Comparison of ENCODE assay signal across 1 cellular context in the genomic region with DNA sequence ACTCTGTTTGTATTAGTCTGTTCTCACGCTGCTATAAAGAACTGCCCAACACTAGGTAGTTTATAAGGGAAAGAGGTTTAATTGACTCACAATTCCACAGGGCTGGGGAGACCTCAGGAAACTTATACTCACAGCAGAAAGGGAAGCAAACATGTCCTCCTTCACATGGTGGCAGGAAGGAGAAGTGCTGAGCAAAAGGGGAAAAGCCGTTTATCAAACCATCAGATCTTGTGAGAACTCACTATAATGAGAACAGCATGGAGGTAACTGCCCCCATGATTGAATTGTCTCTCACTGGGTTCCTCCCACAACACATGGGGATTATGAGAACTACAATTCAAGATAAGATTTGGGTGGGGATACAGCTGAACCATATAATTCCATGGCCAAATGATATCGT.
TF ChIP-seq lines count a peak whose summit lies in the region.

No MANE protein-coding gene starts in this region.

TF ChIP-seq in A549, 52 proteins besides CTCF, POLR2A, EP300 and RAD21 (continued from another document):
- TF ChIP-seq RCOR1 (IDR thresholded peaks at IDR 0.05; ENCODE audit: low read depth, low read length) (no peak), JUN (IDR thresholded peaks at IDR 0.05) (no peak), ZSCAN20 (CRISPR knock-in tag; IDR thresholded peaks at IDR 0.05) (no peak)
- TF ChIP-seq, protein P1, sequence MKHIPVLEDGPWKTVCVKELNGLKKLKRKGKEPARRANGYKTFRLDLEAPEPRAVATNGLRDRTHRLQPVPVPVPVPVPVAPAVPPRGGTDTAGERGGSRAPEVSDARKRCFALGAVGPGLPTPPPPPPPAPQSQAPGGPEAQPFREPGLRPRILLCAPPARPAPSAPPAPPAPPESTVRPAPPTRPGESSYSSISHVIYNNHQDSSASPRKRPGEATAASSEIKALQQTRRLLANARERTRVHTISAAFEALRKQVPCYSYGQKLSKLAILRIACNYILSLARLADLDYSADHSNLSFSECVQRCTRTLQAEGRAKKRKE (CRISPR knock-in tag; IDR thresholded peaks at IDR 0.05; ENCODE audit: low read depth), result no peak
TF ChIP-seq in A549: peak in this region for 0.
